Comparison of ENCODE assay signal across 1 cellular context in the genomic region with DNA sequence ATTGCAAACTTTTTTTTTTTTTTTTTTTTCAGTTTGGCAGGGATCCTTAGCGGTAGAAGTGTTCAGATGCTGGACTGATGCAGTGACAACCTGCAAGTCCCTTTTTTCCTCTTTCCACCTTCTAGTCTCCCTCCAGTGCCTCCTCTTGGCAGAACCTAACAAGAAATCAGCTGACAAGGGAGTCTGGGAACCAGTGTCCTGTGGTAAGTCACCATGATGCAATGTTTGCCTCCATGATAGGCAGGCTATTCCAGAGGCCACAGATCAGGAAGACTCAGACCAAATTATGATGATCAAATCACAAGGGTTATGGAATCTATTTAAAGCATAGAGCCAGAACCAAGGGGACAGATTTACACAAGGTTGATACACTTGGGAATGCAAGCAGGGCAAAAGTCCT.
A peak's percentile ranks its signal among the peaks of the same experiment; 100 is the strongest.
TF ChIP-seq lines count a peak whose summit lies in the region.

No MANE protein-coding gene starts in this region.

TF ChIP-seq in H1, 55 proteins besides CTCF, POLR2A, EP300 and RAD21:
- TF ChIP-seq, protein P1, sequence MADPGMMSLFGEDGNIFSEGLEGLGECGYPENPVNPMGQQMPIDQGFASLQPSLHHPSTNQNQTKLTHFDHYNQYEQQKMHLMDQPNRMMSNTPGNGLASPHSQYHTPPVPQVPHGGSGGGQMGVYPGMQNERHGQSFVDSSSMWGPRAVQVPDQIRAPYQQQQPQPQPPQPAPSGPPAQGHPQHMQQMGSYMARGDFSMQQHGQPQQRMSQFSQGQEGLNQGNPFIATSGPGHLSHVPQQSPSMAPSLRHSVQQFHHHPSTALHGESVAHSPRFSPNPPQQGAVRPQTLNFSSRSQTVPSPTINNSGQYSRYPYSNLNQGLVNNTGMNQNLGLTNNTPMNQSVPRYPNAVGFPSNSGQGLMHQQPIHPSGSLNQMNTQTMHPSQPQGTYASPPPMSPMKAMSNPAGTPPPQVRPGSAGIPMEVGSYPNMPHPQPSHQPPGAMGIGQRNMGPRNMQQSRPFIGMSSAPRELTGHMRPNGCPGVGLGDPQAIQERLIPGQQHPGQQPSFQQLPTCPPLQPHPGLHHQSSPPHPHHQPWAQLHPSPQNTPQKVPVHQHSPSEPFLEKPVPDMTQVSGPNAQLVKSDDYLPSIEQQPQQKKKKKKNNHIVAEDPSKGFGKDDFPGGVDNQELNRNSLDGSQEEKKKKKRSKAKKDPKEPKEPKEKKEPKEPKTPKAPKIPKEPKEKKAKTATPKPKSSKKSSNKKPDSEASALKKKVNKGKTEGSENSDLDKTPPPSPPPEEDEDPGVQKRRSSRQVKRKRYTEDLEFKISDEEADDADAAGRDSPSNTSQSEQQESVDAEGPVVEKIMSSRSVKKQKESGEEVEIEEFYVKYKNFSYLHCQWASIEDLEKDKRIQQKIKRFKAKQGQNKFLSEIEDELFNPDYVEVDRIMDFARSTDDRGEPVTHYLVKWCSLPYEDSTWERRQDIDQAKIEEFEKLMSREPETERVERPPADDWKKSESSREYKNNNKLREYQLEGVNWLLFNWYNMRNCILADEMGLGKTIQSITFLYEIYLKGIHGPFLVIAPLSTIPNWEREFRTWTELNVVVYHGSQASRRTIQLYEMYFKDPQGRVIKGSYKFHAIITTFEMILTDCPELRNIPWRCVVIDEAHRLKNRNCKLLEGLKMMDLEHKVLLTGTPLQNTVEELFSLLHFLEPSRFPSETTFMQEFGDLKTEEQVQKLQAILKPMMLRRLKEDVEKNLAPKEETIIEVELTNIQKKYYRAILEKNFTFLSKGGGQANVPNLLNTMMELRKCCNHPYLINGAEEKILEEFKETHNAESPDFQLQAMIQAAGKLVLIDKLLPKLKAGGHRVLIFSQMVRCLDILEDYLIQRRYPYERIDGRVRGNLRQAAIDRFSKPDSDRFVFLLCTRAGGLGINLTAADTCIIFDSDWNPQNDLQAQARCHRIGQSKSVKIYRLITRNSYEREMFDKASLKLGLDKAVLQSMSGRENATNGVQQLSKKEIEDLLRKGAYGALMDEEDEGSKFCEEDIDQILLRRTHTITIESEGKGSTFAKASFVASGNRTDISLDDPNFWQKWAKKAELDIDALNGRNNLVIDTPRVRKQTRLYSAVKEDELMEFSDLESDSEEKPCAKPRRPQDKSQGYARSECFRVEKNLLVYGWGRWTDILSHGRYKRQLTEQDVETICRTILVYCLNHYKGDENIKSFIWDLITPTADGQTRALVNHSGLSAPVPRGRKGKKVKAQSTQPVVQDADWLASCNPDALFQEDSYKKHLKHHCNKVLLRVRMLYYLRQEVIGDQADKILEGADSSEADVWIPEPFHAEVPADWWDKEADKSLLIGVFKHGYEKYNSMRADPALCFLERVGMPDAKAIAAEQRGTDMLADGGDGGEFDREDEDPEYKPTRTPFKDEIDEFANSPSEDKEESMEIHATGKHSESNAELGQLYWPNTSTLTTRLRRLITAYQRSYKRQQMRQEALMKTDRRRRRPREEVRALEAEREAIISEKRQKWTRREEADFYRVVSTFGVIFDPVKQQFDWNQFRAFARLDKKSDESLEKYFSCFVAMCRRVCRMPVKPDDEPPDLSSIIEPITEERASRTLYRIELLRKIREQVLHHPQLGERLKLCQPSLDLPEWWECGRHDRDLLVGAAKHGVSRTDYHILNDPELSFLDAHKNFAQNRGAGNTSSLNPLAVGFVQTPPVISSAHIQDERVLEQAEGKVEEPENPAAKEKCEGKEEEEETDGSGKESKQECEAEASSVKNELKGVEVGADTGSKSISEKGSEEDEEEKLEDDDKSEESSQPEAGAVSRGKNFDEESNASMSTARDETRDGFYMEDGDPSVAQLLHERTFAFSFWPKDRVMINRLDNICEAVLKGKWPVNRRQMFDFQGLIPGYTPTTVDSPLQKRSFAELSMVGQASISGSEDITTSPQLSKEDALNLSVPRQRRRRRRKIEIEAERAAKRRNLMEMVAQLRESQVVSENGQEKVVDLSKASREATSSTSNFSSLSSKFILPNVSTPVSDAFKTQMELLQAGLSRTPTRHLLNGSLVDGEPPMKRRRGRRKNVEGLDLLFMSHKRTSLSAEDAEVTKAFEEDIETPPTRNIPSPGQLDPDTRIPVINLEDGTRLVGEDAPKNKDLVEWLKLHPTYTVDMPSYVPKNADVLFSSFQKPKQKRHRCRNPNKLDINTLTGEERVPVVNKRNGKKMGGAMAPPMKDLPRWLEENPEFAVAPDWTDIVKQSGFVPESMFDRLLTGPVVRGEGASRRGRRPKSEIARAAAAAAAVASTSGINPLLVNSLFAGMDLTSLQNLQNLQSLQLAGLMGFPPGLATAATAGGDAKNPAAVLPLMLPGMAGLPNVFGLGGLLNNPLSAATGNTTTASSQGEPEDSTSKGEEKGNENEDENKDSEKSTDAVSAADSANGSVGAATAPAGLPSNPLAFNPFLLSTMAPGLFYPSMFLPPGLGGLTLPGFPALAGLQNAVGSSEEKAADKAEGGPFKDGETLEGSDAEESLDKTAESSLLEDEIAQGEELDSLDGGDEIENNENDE (IDR thresholded peaks at IDR 0.05; ENCODE audit: insufficient replicate concordance, low read length) = no peak
- TF ChIP-seq SP4 (IDR thresholded peaks at IDR 0.05; ENCODE audit: low read length) (no peak), CEBPB (IDR thresholded peaks at IDR 0.05; ENCODE audit: low read depth, low read length) (0 out of 2 replicates have a peak, but pooled peaks have one; percentile 6), NANOG (IDR thresholded peaks at IDR 0.05; ENCODE audit: insufficient read depth, low read depth, low read length, poor library complexity, severe bottlenecking) (no peak)
